2 cellular contexts compared by ENCODE assay signal in genomic region chr6:31700716-31701401, GRCh38.
TF ChIP-seq lines count a peak whose summit lies in the region.

No MANE protein-coding gene starts in this region.

TF ChIP-seq in SK-N-SH, 30 proteins besides CTCF, POLR2A, EP300 and RAD21:
- TF ChIP-seq EZH2phosphoT487 (IDR thresholded peaks at IDR 0.05; ENCODE audit: borderline replicate concordance, low read depth), result no peak
- TF ChIP-seq FOXM1 (IDR thresholded peaks at IDR 0.05; ENCODE audit: low read depth), result no peak
- no peak for TF ChIP-seq REST (IDR thresholded peaks at IDR 0.05; ENCODE audit: low read depth, low read length)
- TF ChIP-seq IRF3 (IDR thresholded peaks at IDR 0.05; ENCODE audit: low read depth, low read length), result no peak
- no peak for TF ChIP-seq JUND (IDR thresholded peaks at IDR 0.05)
- no peak for TF ChIP-seq TCF12 (IDR thresholded peaks at IDR 0.05)
- no peak for TF ChIP-seq YY1 (IDR thresholded peaks at IDR 0.05; ENCODE audit: low read depth)
- no peak for TF ChIP-seq USF2 (IDR thresholded peaks at IDR 0.05; ENCODE audit: borderline replicate concordance, low read depth, low read length)
- no peak for TF ChIP-seq SIN3A (IDR thresholded peaks at IDR 0.05; ENCODE audit: borderline replicate concordance, low read depth, low read length)
- TF ChIP-seq ZBTB33 (IDR thresholded peaks at IDR 0.05; ENCODE audit: borderline replicate concordance, low read depth), result no peak
- TF ChIP-seq RCOR1 (IDR thresholded peaks at IDR 0.05; ENCODE audit: low read length), result no peak

TF ChIP-seq in SK-N-SH treated with all-trans-retinoic acid at 6 μM for 48 hours, 23 proteins besides CTCF, POLR2A, EP300 and RAD21:
- TF ChIP-seq ZNF70 (CRISPR knock-in tag; IDR thresholded peaks at IDR 0.05) (no peak), ZNF8 (CRISPR knock-in tag; IDR thresholded peaks at IDR 0.05) (no peak), CSRNP3 (CRISPR knock-in tag; IDR thresholded peaks at IDR 0.05) (no peak), SNAI2 (CRISPR knock-in tag; IDR thresholded peaks at IDR 0.05) (no peak), CSDC2 (CRISPR knock-in tag; IDR thresholded peaks at IDR 0.05) (no peak), OSR1 (CRISPR knock-in tag; IDR thresholded peaks at IDR 0.05) (no peak), TSHZ2 (CRISPR knock-in tag; IDR thresholded peaks at IDR 0.05) (no peak), CREB5 (CRISPR knock-in tag; IDR thresholded peaks at IDR 0.05; ENCODE audit: low read depth) (no peak), ZFP3 (CRISPR knock-in tag; IDR thresholded peaks at IDR 0.05) (no peak), ZC3H10 (CRISPR knock-in tag; IDR thresholded peaks at IDR 0.05) (no peak), PPARA (CRISPR knock-in tag; IDR thresholded peaks at IDR 0.05; ENCODE audit: borderline replicate concordance) (no peak), TCF4 (CRISPR knock-in tag; IDR thresholded peaks at IDR 0.05; ENCODE audit: borderline replicate concordance) (no peak), RARB (CRISPR knock-in tag; IDR thresholded peaks at IDR 0.05) (no peak), TOX (CRISPR knock-in tag; IDR thresholded peaks at IDR 0.05; ENCODE audit: borderline replicate concordance) (no peak), GLIS3 (CRISPR knock-in tag; IDR thresholded peaks at IDR 0.05) (no peak), ZFP30 (CRISPR knock-in tag; IDR thresholded peaks at IDR 0.05) (no peak), ZNF565 (CRISPR knock-in tag; conservative IDR thresholded peaks at IDR 0.05; ENCODE audit: low read depth) (no peak)
TF ChIP-seq in SK-N-SH treated with all-trans-retinoic acid at 6 μM for 48 hours: peak in this region for 0.
